ENCODE assay signal across 26 cellular contexts in genomic region chr5:3337812-3338541, GRCh38.
A peak's percentile ranks its signal among the peaks of the same experiment; 100 is the strongest.
DNase-seq lines count a peak whose midpoint lies in the region; ATAC-seq, FAIRE-seq and TF ChIP-seq lines count a peak whose summit lies in the region.
"Had no signal": no experiment of that assay in that cellular context is flagged by ENCODE, and none has a peak within 500 bp of the region (broad histone marks: within the 10 kb centered on the region; RNA-seq: fewer than 3 reads in every experiment).

No MANE protein-coding gene starts in this region.

- TF ChIP-seq POLR2A in H1 (IDR thresholded peaks at IDR 0.05; ENCODE audit: control extremely low read depth in 1 of 2, low read depth in 2 of 2, low read length in 2 of 2) = no peak

- no peaks in the 10 kb centered on the region for H3K36me3 Mint-ChIP-seq in stimulated activated memory B cell treated with anti-CD40 and anti-IgM and Interleukin-4, amounts not matched to agents 10 μg/mL and 1 μg/mL and 100 μg/mL, for 72 hours
- H3K36me3 Mint-ChIP-seq: CD14-positive monocyte; CD8-positive, alpha-beta memory T cell had no signal

- H3K14ac ChIP-seq in H1 (ENCODE audit: insufficient read length) = no peak overlapping the region

- H3K27ac ChIP-seq in H1 (ENCODE audit: low read depth, low read length) = no peak overlapping the region
- H3K27ac ChIP-seq: A549; BLaER1 treated with 17β-estradiol and CSF1 and Interleukin-3, amounts not matched to agents 10 nM and 100 nM; GM23248 had no signal

- CTCF ChIA-PET in H1 (lab: Charles Lee; ENCODE audit: partially characterized antibody) = no interaction called here

- WGBS in H1 (ENCODE audit: extremely low coverage in 1 of 2, insufficient coverage in 1 of 2, insufficient read length in 1 of 2, insufficient replicate concordance in 2 of 2, low coverage in 1 of 2, low lambda C conversion rate in 2 of 2, missing lambda C conversion rate in 1 of 2), 2 experiments = 91% methylated on average over 12 of the region's 16 CpGs; no CpG with 5 or more reads in 1 of the 2 experiments

- H3K4me2 ChIP-seq in H1 (ENCODE audit: insufficient read depth in 1 of 2, low read depth in 2 of 2, low read length in 2 of 2) = no peak overlapping the region
- H3K4me2 ChIP-seq: A549; BLaER1 treated with 17β-estradiol and CSF1 and Interleukin-3, amounts not matched to agents 10 nM and 100 nM had no signal

- H3K4me1 Mint-ChIP-seq in stimulated activated naive CD8-positive, alpha-beta T cell treated with anti-CD3 and anti-CD28 coated beads, Interleukin-15, amount 100 ng/mL, for 72 hours = no peaks in the 10 kb centered on the region
- no peaks in the 10 kb centered on the region for H3K4me1 Mint-ChIP-seq in stimulated activated memory B cell treated with anti-CD40 and anti-IgM and Interleukin-4, amounts not matched to agents 10 μg/mL and 1 μg/mL and 100 μg/mL, for 72 hours
- H3K4me1 Mint-ChIP-seq: CD14-positive monocyte; CD8-positive, alpha-beta memory T cell; H9 had no signal

- H3K23ac ChIP-seq in H1 (ENCODE audit: insufficient read length) = no peak overlapping the region

- FAIRE-seq in H1 (lab: Jason Lieb, UNC) = no peak
- FAIRE-seq: A549, D721Med, GM12891, GM18507, GM19239 had no signal

- no peak overlapping the region for H2BK20ac ChIP-seq in H1 (ENCODE audit: low read length)

- no peak overlapping the region for H4K8ac ChIP-seq in H1 (ENCODE audit: extremely low read depth, insufficient read depth, low read length)

- H2AK5ac ChIP-seq in H1 (ENCODE audit: low read depth, low read length) = no peak overlapping the region

- no peaks in the 10 kb centered on the region for H3K27me3 Mint-ChIP-seq in stimulated activated naive CD8-positive, alpha-beta T cell treated with anti-CD3 and anti-CD28 coated beads, Interleukin-15, amount 100 ng/mL, for 72 hours
- H3K27me3 Mint-ChIP-seq in stimulated activated memory B cell treated with anti-CD40 and anti-IgM and Interleukin-4, amounts not matched to agents 10 μg/mL and 1 μg/mL and 100 μg/mL, for 72 hours = no peaks in the 10 kb centered on the region
- H3K27me3 Mint-ChIP-seq: CD4-positive, alpha-beta T cell; CD8-positive, alpha-beta memory T cell had no signal

- H3K36me3 ChIP-seq in H1 (ENCODE audit: control insufficient read depth in 2 of 4, insufficient read depth in 4 of 4, low read length in 3 of 4) = no peaks in the 10 kb centered on the region
- H3K36me3 ChIP-seq: BE2C; BLaER1 treated with 17β-estradiol and CSF1 and Interleukin-3, amounts not matched to agents 10 nM and 100 nM had no signal

- no peak overlapping the region for H3K27ac Mint-ChIP-seq in stimulated activated naive CD8-positive, alpha-beta T cell treated with anti-CD3 and anti-CD28 coated beads, Interleukin-15, amount 100 ng/mL, for 72 hours
- H3K27ac Mint-ChIP-seq in stimulated activated memory B cell treated with anti-CD40 and anti-IgM and Interleukin-4, amounts not matched to agents 10 μg/mL and 1 μg/mL and 100 μg/mL, for 72 hours = no peak overlapping the region
- H3K27ac Mint-ChIP-seq: CD4-positive, alpha-beta T cell; CD8-positive, alpha-beta memory T cell had no signal

- no peak overlapping the region for H3K18ac ChIP-seq in H1 (ENCODE audit: extremely low read depth, low read length)

- H3K9ac ChIP-seq in H1 (replicated peaks in 1 of 4; ENCODE audit: extremely low read depth in 1 of 4, low read depth in 3 of 4, low read length in 3 of 4) = no peak overlapping the region
- H3K9ac ChIP-seq: BLaER1 treated with 17β-estradiol and CSF1 and Interleukin-3, amounts not matched to agents 10 nM and 100 nM; GM23248 had no signal

- no peak for TF ChIP-seq CTCF in H1 (IDR thresholded peaks at IDR 0.05; ENCODE audit: control extremely low read depth in 1 of 3, insufficient read depth in 1 of 3, low read depth in 1 of 3, low read length in 3 of 3)

- no peak for DNase-seq in stimulated activated naive CD8-positive, alpha-beta T cell treated with anti-CD3 and anti-CD28 coated beads, Interleukin-15, Interleukin-2, amounts not matched to agents 100 U/mL and 50 U/mL, for 24 hours
- DNase-seq in stimulated activated naive CD8-positive, alpha-beta T cell treated with anti-CD3 and anti-CD28 coated beads, Interleukin-15, amount 100 ng/mL, for 72 hours = no peak
- DNase-seq in H1 (ENCODE audit: low read depth in 1 of 2, low spot score in 2 of 2) = no peak
- DNase-seq: 8988T; ACHN; AML-193; BE2C; CD4-positive, alpha-beta T cell; CD8-positive, alpha-beta memory T cell; DMS 273 treated with DMSO at 0.1 percent for 48 hours; DMS53; DMS79 treated with DMSO at 0.1 percent for 48 hours; GF-D8; GM23248; H9 had no signal

- peak; percentile 11 for ATAC-seq in stimulated activated naive CD8-positive, alpha-beta T cell treated with anti-CD3 and anti-CD28 coated beads, Interleukin-15, Interleukin-2, amounts not matched to agents 100 U/mL and 50 U/mL, for 24 hours
- no peak for ATAC-seq in stimulated activated naive CD8-positive, alpha-beta T cell treated with anti-CD3 and anti-CD28 coated beads, Interleukin-15, amount 100 ng/mL, for 72 hours
- peak; percentile 18 for ATAC-seq in stimulated activated memory B cell treated with anti-CD40 and anti-IgM and Interleukin-4, amounts not matched to agents 10 μg/mL and 1 μg/mL and 100 μg/mL, for 72 hours
- no peak for ATAC-seq in GM18519 (IDR thresholded peaks at IDR 0.05; ENCODE audit: low FRiP score, unreplicated experiment)
- no peak for ATAC-seq in HG02973 (IDR thresholded peaks at IDR 0.05; ENCODE audit: unreplicated experiment)
- ATAC-seq: A549, HCT116 had no signal

- no peak overlapping the region for H4K91ac ChIP-seq in H1 (replicated peaks; ENCODE audit: insufficient read length, low read length)

- no peak overlapping the region for H3K4me3 ChIP-seq in H1 (ENCODE audit: extremely low read depth in 1 of 4, insufficient read depth in 2 of 4, low read depth in 3 of 4, low read length in 4 of 4)
- H3K4me3 ChIP-seq: A549; BLaER1 treated with 17β-estradiol and CSF1 and Interleukin-3, amounts not matched to agents 10 nM and 100 nM; GM23248 had no signal

- H3K4ac ChIP-seq in H1 (replicated peaks; ENCODE audit: insufficient read length, low read depth, low read length) = no peak overlapping the region

- TF ChIP-seq RAD21 in H1 (IDR thresholded peaks at IDR 0.05 in 1 of 2, conservative IDR thresholded peaks at IDR 0.05 in 1 of 2; ENCODE audit: low read depth in 2 of 2, low read length in 2 of 2) = no peak

- no peaks in the 10 kb centered on the region for H3K9me3 ChIP-seq in H1 (ENCODE audit: insufficient read depth in 2 of 2, low read depth in 1 of 2, low read length in 1 of 2)
- H3K9me3 ChIP-seq: A549, BE2C had no signal

- H3K79me2 ChIP-seq in H1 (ENCODE audit: control insufficient read depth in 1 of 2, insufficient read depth in 2 of 2, low read length in 2 of 2) = no peaks in the 10 kb centered on the region

- no peak overlapping the region for H3K56ac ChIP-seq in H1 (replicated peaks; ENCODE audit: insufficient read length, low read depth, low read length)

- H4K20me1 ChIP-seq in H1 (replicated peaks in 1 of 2; ENCODE audit: control insufficient read depth in 1 of 2, insufficient read depth in 2 of 2, low read length in 2 of 2) = no peaks in the 10 kb centered on the region

- 0 out of 2 replicates have a peak overlapping the region, but pooled peaks have one; percentile 27 for H2BK12ac ChIP-seq in H1 (ENCODE audit: low read depth, low read length)

- POLR2A ChIA-PET in H1 (lab: Charles Lee; ENCODE audit: partially characterized antibody) = no interaction called here

- no peak overlapping the region for H2AFZ ChIP-seq in H1 (ENCODE audit: low read length)
- H2AFZ ChIP-seq: GM23248 had no signal

- no peaks in the 10 kb centered on the region for H3K27me3 ChIP-seq in H1 (replicated peaks in 1 of 4; ENCODE audit: control insufficient read depth in 3 of 4, extremely low read depth in 1 of 4, insufficient read depth in 3 of 4, low read length in 3 of 4)
- H3K27me3 ChIP-seq: BE2C; BLaER1 treated with 17β-estradiol and CSF1 and Interleukin-3, amounts not matched to agents 10 nM and 100 nM had no signal

- no peak overlapping the region for H2BK120ac ChIP-seq in H1 (replicated peaks; ENCODE audit: low read depth, low read length)

- no peaks in the 10 kb centered on the region for H3K4me1 ChIP-seq in H1 (replicated peaks in 1 of 4; ENCODE audit: control insufficient read depth in 3 of 4, insufficient read depth in 4 of 4, low read length in 3 of 4)
- H3K4me1 ChIP-seq: A549, BE2C had no signal

- no peak for TF ChIP-seq EP300 in H1 (IDR thresholded peaks at IDR 0.05; ENCODE audit: borderline replicate concordance in 1 of 2, low read depth in 2 of 2, low read length in 2 of 2)

- no peaks in the 10 kb centered on the region for H3K23me2 ChIP-seq in H1 (ENCODE audit: low read depth, low read length)

- H3K4me3 Mint-ChIP-seq in stimulated activated naive CD8-positive, alpha-beta T cell treated with anti-CD3 and anti-CD28 coated beads, Interleukin-15, amount 100 ng/mL, for 72 hours = no peak overlapping the region
- H3K4me3 Mint-ChIP-seq in stimulated activated memory B cell treated with anti-CD40 and anti-IgM and Interleukin-4, amounts not matched to agents 10 μg/mL and 1 μg/mL and 100 μg/mL, for 72 hours = no peak overlapping the region
- H3K4me3 Mint-ChIP-seq: CD14-positive monocyte; CD4-positive, alpha-beta T cell; CD8-positive, alpha-beta memory T cell; H9 had no signal

- H2BK5ac ChIP-seq in H1 (ENCODE audit: low read depth, low read length) = no peak overlapping the region

- no peaks in the 10 kb centered on the region for H3K79me1 ChIP-seq in H1 (ENCODE audit: low read depth, low read length)

- H2BK15ac ChIP-seq in H1 (ENCODE audit: low read length) = no peak overlapping the region

- H3K9me3 Mint-ChIP-seq in stimulated activated naive CD8-positive, alpha-beta T cell treated with anti-CD3 and anti-CD28 coated beads, Interleukin-15, amount 100 ng/mL, for 72 hours = peaks cover 0 to 9% of the 10 kb centered on the region in 2 donors
- no peaks in the 10 kb centered on the region for H3K9me3 Mint-ChIP-seq in stimulated activated memory B cell treated with anti-CD40 and anti-IgM and Interleukin-4, amounts not matched to agents 10 μg/mL and 1 μg/mL and 100 μg/mL, for 72 hours
- H3K9me3 Mint-ChIP-seq: CD4-positive, alpha-beta T cell; H9 had no signal

- H4K5ac ChIP-seq in H1 (ENCODE audit: insufficient read length, low read depth, low read length) = no peak overlapping the region

TF ChIP-seq in H1, 55 proteins besides CTCF, POLR2A, EP300 and RAD21 (continues in another document):
- TF ChIP-seq SP1 (IDR thresholded peaks at IDR 0.05; ENCODE audit: low read depth, low read length) (no peak), CBX5 (IDR thresholded peaks at IDR 0.05; ENCODE audit: low read depth, low read length) (no peak), PHF8 (conservative IDR thresholded peaks at IDR 0.05; ENCODE audit: low read depth, low read length) (no peak)

Comparison
In these comparisons a context has a peak if more than half of its experiments do, and no peak if none do; other contexts are left out.
1. ATAC-seq: peak in stimulated activated naive CD8-positive, alpha-beta T cell treated with anti-CD3 and anti-CD28 coated beads, Interleukin-15, Interleukin-2, amounts not matched to agents 100 U/mL and 50 U/mL, for 24 hours (single experiment) and stimulated activated memory B cell treated with anti-CD40 and anti-IgM and Interleukin-4, amounts not matched to agents 10 μg/mL and 1 μg/mL and 100 μg/mL, for 72 hours (single experiment); none in stimulated activated naive CD8-positive, alpha-beta T cell treated with anti-CD3 and anti-CD28 coated beads, Interleukin-15, amount 100 ng/mL, for 72 hours (single experiment), GM18519 (single experiment) and HG02973 (single experiment).